27 cellular contexts compared by ENCODE assay signal in the genomic region with DNA sequence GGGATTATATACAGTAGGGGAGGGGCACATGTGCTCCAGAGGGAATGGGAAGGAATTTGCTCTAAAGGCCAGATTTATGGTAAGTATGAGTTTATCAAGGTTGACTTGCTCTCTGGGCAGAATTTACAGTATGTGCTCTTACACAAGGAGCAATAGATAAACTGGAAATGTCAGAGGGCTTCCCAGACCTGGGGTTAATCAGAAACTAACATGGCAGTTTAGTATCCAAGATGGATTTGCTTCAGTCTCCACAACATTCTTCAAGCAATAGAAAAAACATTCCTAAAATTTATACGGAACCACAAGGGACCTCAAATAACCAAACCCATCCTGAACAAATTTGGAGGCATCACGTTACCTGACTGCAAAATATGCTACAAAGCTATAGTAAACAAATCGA.
"Had no signal": no experiment of that assay in that cellular context is flagged by ENCODE, and none has a peak within 500 bp of the region (broad histone marks: within the 10 kb centered on the region; RNA-seq: fewer than 3 reads in every experiment).

No MANE protein-coding gene starts in this region.

- H3K4me1 ChIP-seq: adrenal gland, ascending aorta, breast epithelium, SJCRH30 had no signal

- H3K4me2 ChIP-seq: SK-N-SH had no signal

- H3K9me3 ChIP-seq: adrenal gland, ascending aorta, breast epithelium, MG63, SJCRH30, SK-N-SH had no signal

- H3K27me3 ChIP-seq: adrenal gland, ascending aorta, breast epithelium, MG63, SJCRH30 had no signal

- H3K4me3 Mint-ChIP-seq: activated CD8-positive, alpha-beta T cell treated with anti-CD3 and anti-CD28 coated beads for 36 hours; activated naive CD8-positive, alpha-beta T cell treated with anti-CD3 and anti-CD28 coated beads, Interleukin-2, amount 10 ng/mL, durations not matched to agents 7 days and 5 days had no signal

- H3K27ac ChIP-seq: adrenal gland, ascending aorta, breast epithelium, RWPE1, SJCRH30, WERI-Rb-1 had no signal

- H3K36me3 Mint-ChIP-seq: activated naive CD8-positive, alpha-beta T cell treated with anti-CD3 and anti-CD28 coated beads, Interleukin-2, amount 10 ng/mL, durations not matched to agents 7 days and 5 days had no signal

- ATAC-seq: activated CD4-positive, CD25-positive, alpha-beta regulatory T cell treated with anti-CD3 and anti-CD28 coated beads, Interleukin-2, amount 50 U/mL, for 24 hours; activated CD8-positive, alpha-beta T cell treated with anti-CD3 and anti-CD28 coated beads for 36 hours; Panc1 had no signal

- DNase-seq: activated CD4-positive, alpha-beta T cell treated with anti-CD3 and anti-CD28 coated beads for 4 hours; activated CD8-positive, alpha-beta memory T cell treated with anti-CD3 and anti-CD28 coated beads, Interleukin-2, amount 50 U/mL, for 4 hours; activated CD8-positive, alpha-beta T cell treated with anti-CD3 and anti-CD28 coated beads for 36 hours; activated naive CD4-positive, alpha-beta T cell treated with anti-CD3 and anti-CD28 coated beads, Interleukin-2, amount 50 U/mL, for 16 hours; activated naive CD8-positive, alpha-beta T cell treated with anti-CD3 and anti-CD28 coated beads, Interleukin-2, amount 10 ng/mL, durations not matched to agents 7 days and 5 days; adrenal gland; caudate nucleus; MG63; MV-4-11; NCI-H1105; NCI-H1436; NCI-H1694 treated with DMSO at 0.1 percent for 48 hours; NCI-H2029 treated with DMSO at 0.1 percent for 48 hours; NCI-H510A treated with DMSO at 0.1 percent for 48 hours; NCI-H69; NK-92 treated with Interleukin-12 subunit alpha and Interleukin-12 subunit beta, amount 100 ng/mL, for 24 hours; OCI-M1; Right ventricle myocardium superior; SJCRH30; SK-N-SH; T-helper 1 cell; WERI-Rb-1 had no signal

- H3K9ac ChIP-seq: SK-N-SH had no signal

- H3K36me3 ChIP-seq: adrenal gland, ascending aorta, breast epithelium, MG63, SJCRH30, WERI-Rb-1 had no signal

- H3K27ac Mint-ChIP-seq: activated CD8-positive, alpha-beta T cell treated with anti-CD3 and anti-CD28 coated beads for 36 hours; activated naive CD8-positive, alpha-beta T cell treated with anti-CD3 and anti-CD28 coated beads, Interleukin-2, amount 10 ng/mL, durations not matched to agents 7 days and 5 days had no signal

- H3K4me1 Mint-ChIP-seq: activated naive CD8-positive, alpha-beta T cell treated with anti-CD3 and anti-CD28 coated beads, Interleukin-2, amount 10 ng/mL, durations not matched to agents 7 days and 5 days had no signal

- H3K27me3 Mint-ChIP-seq: activated CD8-positive, alpha-beta T cell treated with anti-CD3 and anti-CD28 coated beads for 36 hours; activated naive CD8-positive, alpha-beta T cell treated with anti-CD3 and anti-CD28 coated beads, Interleukin-2, amount 10 ng/mL, durations not matched to agents 7 days and 5 days had no signal

- H3K4me3 ChIP-seq: adrenal gland, ascending aorta, breast epithelium, MG63, SJCRH30 had no signal
